1 cellular context compared by ENCODE assay signal in the genomic region with DNA sequence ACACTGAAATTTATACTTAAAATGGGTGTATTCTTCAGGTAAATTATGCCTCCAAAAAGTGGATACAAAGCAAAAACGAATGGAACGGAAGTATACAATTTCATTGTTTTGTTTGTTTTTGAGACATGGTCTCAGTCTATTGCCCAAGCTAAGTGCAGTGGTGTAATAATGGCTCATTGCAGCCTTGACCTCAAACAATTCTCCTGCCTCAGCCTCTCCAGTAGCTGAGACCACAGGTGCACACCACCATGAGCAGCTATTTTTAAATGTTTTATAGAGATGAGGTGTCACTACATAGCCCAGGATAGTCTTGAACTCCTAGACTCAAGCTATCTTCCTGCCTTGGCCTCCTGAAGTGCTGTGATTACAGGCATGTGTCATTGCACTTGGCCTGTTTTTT.
TF ChIP-seq lines count a peak whose summit lies in the region.

No MANE protein-coding gene starts in this region.

TF ChIP-seq in K562, 482 proteins besides CTCF, POLR2A, EP300 and RAD21 (continued from another document):
- TF ChIP-seq, protein P1, sequence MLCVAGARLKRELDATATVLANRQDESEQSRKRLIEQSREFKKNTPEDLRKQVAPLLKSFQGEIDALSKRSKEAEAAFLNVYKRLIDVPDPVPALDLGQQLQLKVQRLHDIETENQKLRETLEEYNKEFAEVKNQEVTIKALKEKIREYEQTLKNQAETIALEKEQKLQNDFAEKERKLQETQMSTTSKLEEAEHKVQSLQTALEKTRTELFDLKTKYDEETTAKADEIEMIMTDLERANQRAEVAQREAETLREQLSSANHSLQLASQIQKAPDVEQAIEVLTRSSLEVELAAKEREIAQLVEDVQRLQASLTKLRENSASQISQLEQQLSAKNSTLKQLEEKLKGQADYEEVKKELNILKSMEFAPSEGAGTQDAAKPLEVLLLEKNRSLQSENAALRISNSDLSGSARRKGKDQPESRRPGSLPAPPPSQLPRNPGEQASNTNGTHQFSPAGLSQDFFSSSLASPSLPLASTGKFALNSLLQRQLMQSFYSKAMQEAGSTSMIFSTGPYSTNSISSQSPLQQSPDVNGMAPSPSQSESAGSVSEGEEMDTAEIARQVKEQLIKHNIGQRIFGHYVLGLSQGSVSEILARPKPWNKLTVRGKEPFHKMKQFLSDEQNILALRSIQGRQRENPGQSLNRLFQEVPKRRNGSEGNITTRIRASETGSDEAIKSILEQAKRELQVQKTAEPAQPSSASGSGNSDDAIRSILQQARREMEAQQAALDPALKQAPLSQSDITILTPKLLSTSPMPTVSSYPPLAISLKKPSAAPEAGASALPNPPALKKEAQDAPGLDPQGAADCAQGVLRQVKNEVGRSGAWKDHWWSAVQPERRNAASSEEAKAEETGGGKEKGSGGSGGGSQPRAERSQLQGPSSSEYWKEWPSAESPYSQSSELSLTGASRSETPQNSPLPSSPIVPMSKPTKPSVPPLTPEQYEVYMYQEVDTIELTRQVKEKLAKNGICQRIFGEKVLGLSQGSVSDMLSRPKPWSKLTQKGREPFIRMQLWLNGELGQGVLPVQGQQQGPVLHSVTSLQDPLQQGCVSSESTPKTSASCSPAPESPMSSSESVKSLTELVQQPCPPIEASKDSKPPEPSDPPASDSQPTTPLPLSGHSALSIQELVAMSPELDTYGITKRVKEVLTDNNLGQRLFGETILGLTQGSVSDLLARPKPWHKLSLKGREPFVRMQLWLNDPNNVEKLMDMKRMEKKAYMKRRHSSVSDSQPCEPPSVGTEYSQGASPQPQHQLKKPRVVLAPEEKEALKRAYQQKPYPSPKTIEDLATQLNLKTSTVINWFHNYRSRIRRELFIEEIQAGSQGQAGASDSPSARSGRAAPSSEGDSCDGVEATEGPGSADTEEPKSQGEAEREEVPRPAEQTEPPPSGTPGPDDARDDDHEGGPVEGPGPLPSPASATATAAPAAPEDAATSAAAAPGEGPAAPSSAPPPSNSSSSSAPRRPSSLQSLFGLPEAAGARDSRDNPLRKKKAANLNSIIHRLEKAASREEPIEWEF (CRISPR knock-in tag; IDR thresholded peaks at IDR 0.05) = no peak
- TF ChIP-seq, protein P2, sequence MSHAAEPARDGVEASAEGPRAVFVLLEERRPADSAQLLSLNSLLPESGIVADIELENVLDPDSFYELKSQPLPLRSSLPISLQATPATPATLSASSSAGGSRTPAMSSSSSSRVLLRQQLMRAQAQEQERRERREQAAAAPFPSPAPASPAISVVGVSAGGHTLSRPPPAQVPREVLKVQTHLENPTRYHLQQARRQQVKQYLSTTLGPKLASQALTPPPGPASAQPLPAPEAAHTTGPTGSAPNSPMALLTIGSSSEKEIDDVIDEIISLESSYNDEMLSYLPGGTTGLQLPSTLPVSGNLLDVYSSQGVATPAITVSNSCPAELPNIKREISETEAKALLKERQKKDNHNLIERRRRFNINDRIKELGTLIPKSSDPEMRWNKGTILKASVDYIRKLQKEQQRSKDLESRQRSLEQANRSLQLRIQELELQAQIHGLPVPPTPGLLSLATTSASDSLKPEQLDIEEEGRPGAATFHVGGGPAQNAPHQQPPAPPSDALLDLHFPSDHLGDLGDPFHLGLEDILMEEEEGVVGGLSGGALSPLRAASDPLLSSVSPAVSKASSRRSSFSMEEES (CRISPR knock-in tag; IDR thresholded peaks at IDR 0.05) = no peak
- TF ChIP-seq, protein P3, sequence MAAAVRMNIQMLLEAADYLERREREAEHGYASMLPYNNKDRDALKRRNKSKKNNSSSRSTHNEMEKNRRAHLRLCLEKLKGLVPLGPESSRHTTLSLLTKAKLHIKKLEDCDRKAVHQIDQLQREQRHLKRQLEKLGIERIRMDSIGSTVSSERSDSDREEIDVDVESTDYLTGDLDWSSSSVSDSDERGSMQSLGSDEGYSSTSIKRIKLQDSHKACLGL (CRISPR knock-in tag; IDR thresholded peaks at IDR 0.05; ENCODE audit: borderline replicate concordance, poor library complexity, severe bottlenecking) = no peak
- TF ChIP-seq, protein P4, sequence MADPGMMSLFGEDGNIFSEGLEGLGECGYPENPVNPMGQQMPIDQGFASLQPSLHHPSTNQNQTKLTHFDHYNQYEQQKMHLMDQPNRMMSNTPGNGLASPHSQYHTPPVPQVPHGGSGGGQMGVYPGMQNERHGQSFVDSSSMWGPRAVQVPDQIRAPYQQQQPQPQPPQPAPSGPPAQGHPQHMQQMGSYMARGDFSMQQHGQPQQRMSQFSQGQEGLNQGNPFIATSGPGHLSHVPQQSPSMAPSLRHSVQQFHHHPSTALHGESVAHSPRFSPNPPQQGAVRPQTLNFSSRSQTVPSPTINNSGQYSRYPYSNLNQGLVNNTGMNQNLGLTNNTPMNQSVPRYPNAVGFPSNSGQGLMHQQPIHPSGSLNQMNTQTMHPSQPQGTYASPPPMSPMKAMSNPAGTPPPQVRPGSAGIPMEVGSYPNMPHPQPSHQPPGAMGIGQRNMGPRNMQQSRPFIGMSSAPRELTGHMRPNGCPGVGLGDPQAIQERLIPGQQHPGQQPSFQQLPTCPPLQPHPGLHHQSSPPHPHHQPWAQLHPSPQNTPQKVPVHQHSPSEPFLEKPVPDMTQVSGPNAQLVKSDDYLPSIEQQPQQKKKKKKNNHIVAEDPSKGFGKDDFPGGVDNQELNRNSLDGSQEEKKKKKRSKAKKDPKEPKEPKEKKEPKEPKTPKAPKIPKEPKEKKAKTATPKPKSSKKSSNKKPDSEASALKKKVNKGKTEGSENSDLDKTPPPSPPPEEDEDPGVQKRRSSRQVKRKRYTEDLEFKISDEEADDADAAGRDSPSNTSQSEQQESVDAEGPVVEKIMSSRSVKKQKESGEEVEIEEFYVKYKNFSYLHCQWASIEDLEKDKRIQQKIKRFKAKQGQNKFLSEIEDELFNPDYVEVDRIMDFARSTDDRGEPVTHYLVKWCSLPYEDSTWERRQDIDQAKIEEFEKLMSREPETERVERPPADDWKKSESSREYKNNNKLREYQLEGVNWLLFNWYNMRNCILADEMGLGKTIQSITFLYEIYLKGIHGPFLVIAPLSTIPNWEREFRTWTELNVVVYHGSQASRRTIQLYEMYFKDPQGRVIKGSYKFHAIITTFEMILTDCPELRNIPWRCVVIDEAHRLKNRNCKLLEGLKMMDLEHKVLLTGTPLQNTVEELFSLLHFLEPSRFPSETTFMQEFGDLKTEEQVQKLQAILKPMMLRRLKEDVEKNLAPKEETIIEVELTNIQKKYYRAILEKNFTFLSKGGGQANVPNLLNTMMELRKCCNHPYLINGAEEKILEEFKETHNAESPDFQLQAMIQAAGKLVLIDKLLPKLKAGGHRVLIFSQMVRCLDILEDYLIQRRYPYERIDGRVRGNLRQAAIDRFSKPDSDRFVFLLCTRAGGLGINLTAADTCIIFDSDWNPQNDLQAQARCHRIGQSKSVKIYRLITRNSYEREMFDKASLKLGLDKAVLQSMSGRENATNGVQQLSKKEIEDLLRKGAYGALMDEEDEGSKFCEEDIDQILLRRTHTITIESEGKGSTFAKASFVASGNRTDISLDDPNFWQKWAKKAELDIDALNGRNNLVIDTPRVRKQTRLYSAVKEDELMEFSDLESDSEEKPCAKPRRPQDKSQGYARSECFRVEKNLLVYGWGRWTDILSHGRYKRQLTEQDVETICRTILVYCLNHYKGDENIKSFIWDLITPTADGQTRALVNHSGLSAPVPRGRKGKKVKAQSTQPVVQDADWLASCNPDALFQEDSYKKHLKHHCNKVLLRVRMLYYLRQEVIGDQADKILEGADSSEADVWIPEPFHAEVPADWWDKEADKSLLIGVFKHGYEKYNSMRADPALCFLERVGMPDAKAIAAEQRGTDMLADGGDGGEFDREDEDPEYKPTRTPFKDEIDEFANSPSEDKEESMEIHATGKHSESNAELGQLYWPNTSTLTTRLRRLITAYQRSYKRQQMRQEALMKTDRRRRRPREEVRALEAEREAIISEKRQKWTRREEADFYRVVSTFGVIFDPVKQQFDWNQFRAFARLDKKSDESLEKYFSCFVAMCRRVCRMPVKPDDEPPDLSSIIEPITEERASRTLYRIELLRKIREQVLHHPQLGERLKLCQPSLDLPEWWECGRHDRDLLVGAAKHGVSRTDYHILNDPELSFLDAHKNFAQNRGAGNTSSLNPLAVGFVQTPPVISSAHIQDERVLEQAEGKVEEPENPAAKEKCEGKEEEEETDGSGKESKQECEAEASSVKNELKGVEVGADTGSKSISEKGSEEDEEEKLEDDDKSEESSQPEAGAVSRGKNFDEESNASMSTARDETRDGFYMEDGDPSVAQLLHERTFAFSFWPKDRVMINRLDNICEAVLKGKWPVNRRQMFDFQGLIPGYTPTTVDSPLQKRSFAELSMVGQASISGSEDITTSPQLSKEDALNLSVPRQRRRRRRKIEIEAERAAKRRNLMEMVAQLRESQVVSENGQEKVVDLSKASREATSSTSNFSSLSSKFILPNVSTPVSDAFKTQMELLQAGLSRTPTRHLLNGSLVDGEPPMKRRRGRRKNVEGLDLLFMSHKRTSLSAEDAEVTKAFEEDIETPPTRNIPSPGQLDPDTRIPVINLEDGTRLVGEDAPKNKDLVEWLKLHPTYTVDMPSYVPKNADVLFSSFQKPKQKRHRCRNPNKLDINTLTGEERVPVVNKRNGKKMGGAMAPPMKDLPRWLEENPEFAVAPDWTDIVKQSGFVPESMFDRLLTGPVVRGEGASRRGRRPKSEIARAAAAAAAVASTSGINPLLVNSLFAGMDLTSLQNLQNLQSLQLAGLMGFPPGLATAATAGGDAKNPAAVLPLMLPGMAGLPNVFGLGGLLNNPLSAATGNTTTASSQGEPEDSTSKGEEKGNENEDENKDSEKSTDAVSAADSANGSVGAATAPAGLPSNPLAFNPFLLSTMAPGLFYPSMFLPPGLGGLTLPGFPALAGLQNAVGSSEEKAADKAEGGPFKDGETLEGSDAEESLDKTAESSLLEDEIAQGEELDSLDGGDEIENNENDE (IDR thresholded peaks at IDR 0.05; ENCODE audit: low read depth, low read length) = no peak
- TF ChIP-seq ELF2 (CRISPR knock-in tag; IDR thresholded peaks at IDR 0.05) (no peak), PHTF2 (CRISPR knock-in tag; IDR thresholded peaks at IDR 0.05) (no peak)
- TF ChIP-seq, protein P5, sequence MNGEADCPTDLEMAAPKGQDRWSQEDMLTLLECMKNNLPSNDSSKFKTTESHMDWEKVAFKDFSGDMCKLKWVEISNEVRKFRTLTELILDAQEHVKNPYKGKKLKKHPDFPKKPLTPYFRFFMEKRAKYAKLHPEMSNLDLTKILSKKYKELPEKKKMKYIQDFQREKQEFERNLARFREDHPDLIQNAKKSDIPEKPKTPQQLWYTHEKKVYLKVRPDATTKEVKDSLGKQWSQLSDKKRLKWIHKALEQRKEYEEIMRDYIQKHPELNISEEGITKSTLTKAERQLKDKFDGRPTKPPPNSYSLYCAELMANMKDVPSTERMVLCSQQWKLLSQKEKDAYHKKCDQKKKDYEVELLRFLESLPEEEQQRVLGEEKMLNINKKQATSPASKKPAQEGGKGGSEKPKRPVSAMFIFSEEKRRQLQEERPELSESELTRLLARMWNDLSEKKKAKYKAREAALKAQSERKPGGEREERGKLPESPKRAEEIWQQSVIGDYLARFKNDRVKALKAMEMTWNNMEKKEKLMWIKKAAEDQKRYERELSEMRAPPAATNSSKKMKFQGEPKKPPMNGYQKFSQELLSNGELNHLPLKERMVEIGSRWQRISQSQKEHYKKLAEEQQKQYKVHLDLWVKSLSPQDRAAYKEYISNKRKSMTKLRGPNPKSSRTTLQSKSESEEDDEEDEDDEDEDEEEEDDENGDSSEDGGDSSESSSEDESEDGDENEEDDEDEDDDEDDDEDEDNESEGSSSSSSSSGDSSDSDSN (IDR thresholded peaks at IDR 0.05; ENCODE audit: borderline replicate concordance in 1 of 2, low read depth in 2 of 2, low read length in 2 of 2) = no peak
